2 cellular contexts compared by ENCODE assay signal in the genomic region with DNA sequence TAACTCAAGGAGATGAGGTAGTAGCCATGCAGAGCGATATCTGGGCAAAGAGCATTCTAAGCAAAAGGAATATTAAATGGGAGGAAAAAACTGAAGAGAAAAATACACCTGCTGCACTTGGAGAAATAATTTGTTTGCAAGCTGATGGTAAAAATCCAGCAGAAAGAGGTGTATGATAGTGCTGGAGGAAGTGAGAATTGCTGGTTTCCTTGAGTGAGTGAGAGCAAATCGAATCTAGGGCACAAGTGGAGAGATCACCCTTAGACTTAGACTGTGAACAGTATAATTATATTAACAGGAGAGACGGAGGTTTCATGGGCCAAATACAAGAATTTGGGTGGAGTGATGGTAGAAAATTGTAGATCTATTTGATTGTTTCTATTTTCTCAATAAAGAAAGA.
TF ChIP-seq lines count a peak whose summit lies in the region.

No MANE protein-coding gene starts in this region.

TF ChIP-seq in GM12891, 5 proteins besides CTCF, POLR2A, EP300 and RAD21:
- TF ChIP-seq SPI1 (IDR thresholded peaks at IDR 0.05; ENCODE audit: low read depth, low read length) (peak; percentile 78), POU2F2 (IDR thresholded peaks at IDR 0.05; ENCODE audit: low read depth, low read length) (no peak), PAX5 (IDR thresholded peaks at IDR 0.05; ENCODE audit: insufficient read depth, low read length, severe bottlenecking) (no peak), TAF1 (IDR thresholded peaks at IDR 0.05; ENCODE audit: low read depth, low read length) (no peak)

TF ChIP-seq in GM12878, 131 proteins besides CTCF, POLR2A, EP300 and RAD21:
- TF ChIP-seq, protein P1, sequence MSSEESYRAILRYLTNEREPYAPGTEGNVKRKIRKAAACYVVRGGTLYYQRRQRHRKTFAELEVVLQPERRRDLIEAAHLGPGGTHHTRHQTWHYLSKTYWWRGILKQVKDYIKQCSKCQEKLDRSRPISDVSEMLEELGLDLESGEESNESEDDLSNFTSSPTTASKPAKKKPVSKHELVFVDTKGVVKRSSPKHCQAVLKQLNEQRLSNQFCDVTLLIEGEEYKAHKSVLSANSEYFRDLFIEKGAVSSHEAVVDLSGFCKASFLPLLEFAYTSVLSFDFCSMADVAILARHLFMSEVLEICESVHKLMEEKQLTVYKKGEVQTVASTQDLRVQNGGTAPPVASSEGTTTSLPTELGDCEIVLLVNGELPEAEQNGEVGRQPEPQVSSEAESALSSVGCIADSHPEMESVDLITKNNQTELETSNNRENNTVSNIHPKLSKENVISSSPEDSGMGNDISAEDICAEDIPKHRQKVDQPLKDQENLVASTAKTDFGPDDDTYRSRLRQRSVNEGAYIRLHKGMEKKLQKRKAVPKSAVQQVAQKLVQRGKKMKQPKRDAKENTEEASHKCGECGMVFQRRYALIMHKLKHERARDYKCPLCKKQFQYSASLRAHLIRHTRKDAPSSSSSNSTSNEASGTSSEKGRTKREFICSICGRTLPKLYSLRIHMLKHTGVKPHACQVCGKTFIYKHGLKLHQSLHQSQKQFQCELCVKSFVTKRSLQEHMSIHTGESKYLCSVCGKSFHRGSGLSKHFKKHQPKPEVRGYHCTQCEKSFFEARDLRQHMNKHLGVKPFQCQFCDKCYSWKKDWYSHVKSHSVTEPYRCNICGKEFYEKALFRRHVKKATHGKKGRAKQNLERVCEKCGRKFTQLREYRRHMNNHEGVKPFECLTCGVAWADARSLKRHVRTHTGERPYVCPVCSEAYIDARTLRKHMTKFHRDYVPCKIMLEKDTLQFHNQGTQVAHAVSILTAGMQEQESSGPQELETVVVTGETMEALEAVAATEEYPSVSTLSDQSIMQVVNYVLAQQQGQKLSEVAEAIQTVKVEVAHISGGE (CRISPR knock-in tag; IDR thresholded peaks at IDR 0.05), result no peak
- peak; percentile 56; the same call in 1 of the 2 replicates for TF ChIP-seq SPI1 (IDR thresholded peaks at IDR 0.05; ENCODE audit: borderline replicate concordance, insufficient read depth, low read depth, low read length)
